ENCODE assay signal across 8 cellular contexts in the genomic region with DNA sequence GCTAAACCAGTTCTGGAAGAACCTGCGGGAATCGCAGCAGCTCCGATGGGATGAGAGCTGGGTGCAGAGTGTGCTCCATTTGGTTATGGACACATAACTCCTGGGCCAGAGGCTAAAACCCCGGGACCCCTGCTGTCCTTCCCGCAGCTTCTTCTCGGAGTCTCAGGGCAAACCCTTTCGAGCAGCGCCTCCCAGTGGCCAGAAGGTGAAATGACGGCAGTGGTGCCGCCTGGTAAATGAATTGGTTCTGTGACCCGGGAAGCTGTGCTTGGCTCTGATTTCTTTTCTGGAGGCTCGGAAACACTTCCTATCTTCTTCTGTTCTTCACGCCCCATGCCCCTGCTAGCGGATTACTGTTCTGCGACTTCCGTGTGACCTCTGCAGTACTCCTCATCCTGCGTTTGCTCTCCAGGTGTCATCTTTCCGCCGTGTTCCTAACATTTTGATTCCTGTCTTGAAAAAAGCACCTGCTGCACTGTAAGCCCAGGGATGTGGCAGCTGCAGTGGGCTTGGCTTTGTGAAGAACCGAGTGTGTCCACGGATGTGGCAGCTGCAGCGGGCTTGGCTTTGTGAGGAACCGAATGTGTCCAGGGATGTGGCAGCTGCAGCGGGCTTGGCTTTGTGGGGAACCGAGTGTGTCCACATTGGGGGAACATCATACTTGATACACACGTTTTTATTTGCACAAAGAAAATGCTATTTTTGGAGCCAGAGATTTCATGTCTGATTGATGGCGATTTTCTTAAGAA.
DNase-seq lines count a peak whose midpoint lies in the region; ATAC-seq and TF ChIP-seq lines count a peak whose summit lies in the region.
"Not testable (repeated sequence)": the region's sequence is repeated elsewhere in the genome, so short reads cannot be mapped to it uniquely, and the experiment has no call there.

No MANE protein-coding gene starts in this region.

- not testable (repeated sequence) for H3K4ac ChIP-seq in IMR-90 (ENCODE audit: low read depth, low read length)

- in situ Hi-C loops in IMR-90 (cut with MboI; ENCODE audit: low sequenced_read_pairs), result not testable (repeated sequence)

- H3K4me3 ChIP-seq in IMR-90 (ENCODE audit: insufficient read depth, low read depth, low read length); OCI-LY1 (ENCODE audit: low read depth, low read length, poor library complexity, severe bottlenecking); body of pancreas: not testable (repeated sequence)

- H2BK120ac ChIP-seq in IMR-90 (ENCODE audit: low read depth, low read length), result not testable (repeated sequence)

- not testable (repeated sequence) for H3K27ac Mint-ChIP-seq in Calu3 (ENCODE audit: unreplicated experiment); activated CD4-positive, alpha-beta memory T cell treated with anti-CD3 and anti-CD28 coated beads for 36 hours; neural crest cell (ENCODE audit: unreplicated experiment)
- H3K27ac Mint-ChIP-seq in stimulated activated memory B cell treated with anti-CD40 and anti-IgM and Interleukin-4, amounts not matched to agents 10 μg/mL and 1 μg/mL and 100 μg/mL, for 72 hours, result peak overlapping the region; percentile 43

- H2AFZ ChIP-seq in IMR-90 (replicated peaks; ENCODE audit: low read length, poor library complexity); OCI-LY1 (ENCODE audit: low read length): not testable (repeated sequence)

- DNase-seq in Calu3 (peak; percentile 39), IMR-90 (peak; percentile 3), body of pancreas (peak; percentile 31 to 61 (median 50)), head of caudate nucleus (peak in 41 of 42 donors; percentile 30 to 84 (median 65)), neural crest cell (ENCODE audit: low read depth, low spot score) (peak; percentile 57)
- peak; percentile 68 for DNase-seq in activated CD4-positive, alpha-beta memory T cell treated with anti-CD3 and anti-CD28 coated beads for 36 hours

- not testable (repeated sequence) for H2AK5ac ChIP-seq in IMR-90 (ENCODE audit: low read depth, low read length)

- not testable (repeated sequence) for H3K9me1 ChIP-seq in IMR-90 (ENCODE audit: insufficient read depth, low read length)

- H3K27me3 Mint-ChIP-seq in Calu3 (ENCODE audit: unreplicated experiment); activated CD4-positive, alpha-beta memory T cell treated with anti-CD3 and anti-CD28 coated beads for 36 hours; neural crest cell (ENCODE audit: low read depth): not testable (repeated sequence)
- H3K27me3 Mint-ChIP-seq in stimulated activated memory B cell treated with anti-CD40 and anti-IgM and Interleukin-4, amounts not matched to agents 10 μg/mL and 1 μg/mL and 100 μg/mL, for 72 hours, result peaks cover 22% of the 10 kb centered on the region

- not testable (repeated sequence) for H4K91ac ChIP-seq in IMR-90 (ENCODE audit: insufficient read depth, low read depth, low read length)

- not testable (repeated sequence) for H3K23ac ChIP-seq in IMR-90 (ENCODE audit: low read depth, low read length)

- H3K4me3 Mint-ChIP-seq in Calu3 (ENCODE audit: low read depth, unreplicated experiment), result peak overlapping the region; percentile 29
- H3K4me3 Mint-ChIP-seq in activated CD4-positive, alpha-beta memory T cell treated with anti-CD3 and anti-CD28 coated beads for 36 hours; neural crest cell; stimulated activated memory B cell treated with anti-CD40 and anti-IgM and Interleukin-4, amounts not matched to agents 10 μg/mL and 1 μg/mL and 100 μg/mL, for 72 hours: not testable (repeated sequence)

- H3K27ac ChIP-seq in IMR-90 (ENCODE audit: insufficient read depth, low read length); OCI-LY1 (ENCODE audit: low read depth, low read length, poor library complexity, severe bottlenecking); body of pancreas: not testable (repeated sequence)

- 22% methylated on average over 4 of the region's 27 CpGs; no CpG with 5 or more reads in 1 of the 2 experiments for WGBS in IMR-90 (ENCODE audit: extremely low coverage in 2 of 2, insufficient read length in 1 of 2), 2 experiments
- WGBS in body of pancreas, 2 donors, result 22 to 31% methylated on average over 22 to 27 of the region's 27 CpGs

- CTCF ChIA-PET in Calu3 (lab: Charles Lee); IMR-90 (lab: Yijun Ruan, JAX): not testable (repeated sequence)
- CTCF ChIA-PET in activated CD4-positive, alpha-beta memory T cell treated with anti-CD3 and anti-CD28 coated beads for 36 hours (lab: Charles Lee), result interaction anchor here (0.7 to 1.5 kb wide), 5 partner anchors 9 to 257 kb away, joined by 3 to 4 read pairs (median 3); a partner anchor contains a TSS

- H4K8ac ChIP-seq in IMR-90 (ENCODE audit: low read depth in 2 of 2, low read length in 2 of 2), result not testable (repeated sequence)

- not testable (repeated sequence) for H2BK20ac ChIP-seq in IMR-90 (ENCODE audit: low read depth, low read length)

- H3K36me3 ChIP-seq in IMR-90 (ENCODE audit: control insufficient read depth, insufficient read depth, low read length); OCI-LY1 (ENCODE audit: insufficient read depth, low read length); body of pancreas (replicated peaks in 1 of 2; ENCODE audit: insufficient read depth in 1 of 2, low read depth in 2 of 2): not testable (repeated sequence)

- not testable (repeated sequence) for H2BK15ac ChIP-seq in IMR-90 (ENCODE audit: low read depth, low read length)

- TSS peak; percentile 14 for BruUV-seq in Calu3 (replicated peaks; lab: Mats Ljungman, UMichigan)
- not testable (repeated sequence) for BruUV-seq in IMR-90 (replicated peaks; lab: Mats Ljungman, UMichigan)

- not testable (repeated sequence) for ATAC-seq in IMR-90 (ENCODE audit: low read depth); body of pancreas; stimulated activated memory B cell treated with anti-CD40 and anti-IgM and Interleukin-4, amounts not matched to agents 10 μg/mL and 1 μg/mL and 100 μg/mL, for 72 hours

- H3F3A ChIP-seq in OCI-LY1 (ENCODE audit: insufficient read depth, low read length), result not testable (repeated sequence)

- POLR2A ChIA-PET in IMR-90 (lab: Charles Lee; ENCODE audit: unreplicated experiment); activated CD4-positive, alpha-beta memory T cell treated with anti-CD3 and anti-CD28 coated beads for 36 hours (lab: Charles Lee): not testable (repeated sequence)

- H3K9ac ChIP-seq in IMR-90 (ENCODE audit: low read depth, low read length); OCI-LY1 (ENCODE audit: low read length): not testable (repeated sequence)

- not testable (repeated sequence) for H3K79me2 ChIP-seq in OCI-LY1 (ENCODE audit: insufficient read depth, low read length)

- H3K4me1 ChIP-seq in IMR-90 (ENCODE audit: control insufficient read depth, insufficient read depth, low read length); OCI-LY1 (ENCODE audit: insufficient read depth, low read length, severe bottlenecking); body of pancreas: not testable (repeated sequence)

- not testable (repeated sequence) for H3K14ac ChIP-seq in IMR-90 (replicated peaks; ENCODE audit: low read depth, low read length)

- H3K4me2 ChIP-seq in IMR-90 (ENCODE audit: low read depth, low read length); OCI-LY1 (ENCODE audit: low read length): not testable (repeated sequence)

- not testable (repeated sequence) for H4K20me1 ChIP-seq in IMR-90 (ENCODE audit: insufficient read depth, low read length); OCI-LY1 (ENCODE audit: insufficient read depth, low read length)

- H3K27me3 ChIP-seq in IMR-90 (ENCODE audit: control insufficient read depth, insufficient read depth, low read length); OCI-LY1 (ENCODE audit: insufficient read depth, low read length); body of pancreas: not testable (repeated sequence)

- not testable (repeated sequence) for H3K18ac ChIP-seq in IMR-90 (ENCODE audit: low read depth, low read length)

- TF ChIP-seq CTCF in Calu3 (IDR thresholded peaks at IDR 0.05; ENCODE audit: unreplicated experiment), result peak; percentile 68
- TF ChIP-seq CTCF in IMR-90 (conservative IDR thresholded peaks at IDR 0.05; ENCODE audit: low read depth, low read length), result peak; percentile 33
- TF ChIP-seq CTCF in OCI-LY1 (IDR thresholded peaks at IDR 0.05; ENCODE audit: low read length), result peak; percentile 45; the same call in 1 of the 2 replicates
- TF ChIP-seq CTCF in body of pancreas (IDR thresholded peaks at IDR 0.05), result peak in 6 of 7 experiments; percentile 46 to 55 (median 51)
- TF ChIP-seq CTCF in neural crest cell (conservative IDR thresholded peaks at IDR 0.05), result peak; percentile 71

- H3K56ac ChIP-seq in IMR-90 (ENCODE audit: extremely low read depth, insufficient read depth, low read length), result not testable (repeated sequence)

- TF ChIP-seq POLR2A in IMR-90 (IDR thresholded peaks at IDR 0.05; ENCODE audit: low read depth, low read length); body of pancreas (IDR thresholded peaks at IDR 0.05): not testable (repeated sequence)

- not testable (repeated sequence) for H3K36me3 Mint-ChIP-seq in Calu3 (ENCODE audit: insufficient read depth, unreplicated experiment); activated CD4-positive, alpha-beta memory T cell treated with anti-CD3 and anti-CD28 coated beads for 36 hours; neural crest cell (ENCODE audit: low read depth); stimulated activated memory B cell treated with anti-CD40 and anti-IgM and Interleukin-4, amounts not matched to agents 10 μg/mL and 1 μg/mL and 100 μg/mL, for 72 hours

- H3K79me1 ChIP-seq in IMR-90 (ENCODE audit: low read depth in 1 of 2, low read length in 2 of 2), result not testable (repeated sequence)

- TF ChIP-seq RAD21 in IMR-90 (IDR thresholded peaks at IDR 0.05; ENCODE audit: low read length), result peak; percentile 17; the same call in 1 of the 2 replicates

- H3K9me3 ChIP-seq in IMR-90 (ENCODE audit: control insufficient read depth, insufficient read depth, low read length); OCI-LY1 (ENCODE audit: low read length); body of pancreas: not testable (repeated sequence)

- not testable (repeated sequence) for H2BK5ac ChIP-seq in IMR-90 (ENCODE audit: low read depth, low read length, poor library complexity, severe bottlenecking)

- intact Hi-C loops in Calu3 (cut with micrococcal nuclease; ENCODE audit: unreplicated experiment); activated CD4-positive, alpha-beta memory T cell treated with anti-CD3 and anti-CD28 coated beads for 36 hours (cut with micrococcal nuclease); body of pancreas (cut with DNase I); head of caudate nucleus (cut with DNase I): not testable (repeated sequence)
- intact Hi-C loops in IMR-90 (cut with micrococcal nuclease), result loop anchor here (10.0 kb wide), 1 partner anchor 148 kb away; no protein-coding TSS in a partner anchor

- H3K9me3 Mint-ChIP-seq in Calu3 (ENCODE audit: low read depth, unreplicated experiment); activated CD4-positive, alpha-beta memory T cell treated with anti-CD3 and anti-CD28 coated beads for 36 hours; neural crest cell; stimulated activated memory B cell treated with anti-CD40 and anti-IgM and Interleukin-4, amounts not matched to agents 10 μg/mL and 1 μg/mL and 100 μg/mL, for 72 hours: not testable (repeated sequence)

- H2AK9ac ChIP-seq in IMR-90 (replicated peaks; ENCODE audit: low read depth, low read length, poor library complexity), result not testable (repeated sequence)

- not testable (repeated sequence) for H3K9me2 ChIP-seq in OCI-LY1 (ENCODE audit: low read depth, low read length)

- H3K4me1 Mint-ChIP-seq in Calu3 (ENCODE audit: low read depth, unreplicated experiment), result peaks cover 16% of the 10 kb centered on the region
- H3K4me1 Mint-ChIP-seq in activated CD4-positive, alpha-beta memory T cell treated with anti-CD3 and anti-CD28 coated beads for 36 hours (ENCODE audit: low read depth), result peaks cover 11% of the 10 kb centered on the region
- peaks cover 13% of the 10 kb centered on the region for H3K4me1 Mint-ChIP-seq in neural crest cell
- peaks cover 13% of the 10 kb centered on the region for H3K4me1 Mint-ChIP-seq in stimulated activated memory B cell treated with anti-CD40 and anti-IgM and Interleukin-4, amounts not matched to agents 10 μg/mL and 1 μg/mL and 100 μg/mL, for 72 hours

- H4K5ac ChIP-seq in IMR-90 (ENCODE audit: low read depth, low read length), result not testable (repeated sequence)

- dilution Hi-C loops in IMR-90 (cut with HindIII; ENCODE audit: low sequenced_read_pairs, unreplicated experiment), result not testable (repeated sequence)

Comparison
In these comparisons a context has a peak if more than half of its experiments do, and no peak if none do; other contexts are left out.
1. DNase-seq: peak in every context shown above with its lines; median percentile 68 in activated CD4-positive, alpha-beta memory T cell treated with anti-CD3 and anti-CD28 coated beads for 36 hours; 65 in head of caudate nucleus; 57 in neural crest cell; 50 in body of pancreas; 39 in Calu3; 3 in IMR-90.